In genomic region chr11:64224891-64225607, GRCh38 we compare ENCODE assay signal across 8 cellular contexts. TPM values are rescaled to one million over a fixed set of nuclear protein-coding genes. Genes with fewer than 3 reads are reported as not detected.
DNase-seq lines count a peak whose midpoint lies in the region; ATAC-seq and TF ChIP-seq lines count a peak whose summit lies in the region.

No MANE protein-coding gene starts in this region.

- peaks cover 34% of the 10 kb centered on the region for H3K79me2 ChIP-seq in PC-9 (ENCODE audit: low read depth)

- intact Hi-C loops in Caco-2 (cut with micrococcal nuclease; ENCODE audit: unreplicated experiment) (no loop called here), PC-9 (cut with micrococcal nuclease; ENCODE audit: unreplicated experiment) (no loop called here)

- H3K4me2 ChIP-seq in PC-9, result peak overlapping the region; percentile 99

- H3K36me3 Mint-ChIP-seq in Caco-2 (ENCODE audit: insufficient read depth, unreplicated experiment) (peaks cover 18% of the 10 kb centered on the region), endodermal cell (ENCODE audit: low read depth) (no peaks in the 10 kb centered on the region), osteocyte (ENCODE audit: unreplicated experiment) (no peaks in the 10 kb centered on the region)

- DNase-seq in Caco-2 (peak in 1 of 2 experiments; percentile 45), PC-9 (no peak), endodermal cell (peak; percentile 54), osteocyte (ENCODE audit: extremely low spot score, unreplicated experiment) (no peak), cerebellar cortex (ENCODE audit: low spot score) (no peak), NCI-H1930 (lab: John Stamatoyannopoulos, UW) (no peak), GM20000 (ENCODE audit: low spot score) (no peak)

- H3K27ac Mint-ChIP-seq in Caco-2 (ENCODE audit: unreplicated experiment), result peak overlapping the region; percentile 39
- H3K27ac Mint-ChIP-seq in endodermal cell, result peak overlapping the region; percentile 74
- H3K27ac Mint-ChIP-seq in osteocyte (ENCODE audit: unreplicated experiment), result peak overlapping the region; percentile 54

- WGBS in endodermal cell (ENCODE audit: insufficient coverage in 1 of 2, insufficient read length in 1 of 2), 2 experiments, result 84 to 86% methylated on average over 13 to 22 of the region's 22 CpGs

- H3K36me3 ChIP-seq in Caco-2 (ENCODE audit: control insufficient read depth, insufficient read depth, low read length), result no peaks in the 10 kb centered on the region; the same call in 1 of the 2 replicates
- no peaks in the 10 kb centered on the region for H3K36me3 ChIP-seq in PC-9 (ENCODE audit: low read depth)
- peaks cover 5% of the 10 kb centered on the region for H3K36me3 ChIP-seq in endodermal cell (ENCODE audit: control insufficient read depth, insufficient read depth, low read length)

- no peak for ATAC-seq in HG03039 (IDR thresholded peaks at IDR 0.05; ENCODE audit: unreplicated experiment)

- H3K4me1 ChIP-seq in Caco-2 (peaks cover 25% of the 10 kb centered on the region), PC-9 (replicated peaks; ENCODE audit: insufficient read depth) (peaks cover 27% of the 10 kb centered on the region), endodermal cell (ENCODE audit: control insufficient read depth, insufficient read depth, low read length) (peaks cover 4% of the 10 kb centered on the region)

- POLR2A ChIA-PET in Caco-2 (lab: Charles Lee), result interaction anchor here (0.6 to 1.3 kb wide), 2 partner anchors 17 to 39 kb away, joined by 3 to 7 read pairs; partner anchors contain the start of gene STIP1
- POLR2A ChIA-PET in PC-9 (lab: Charles Lee; ENCODE audit: unreplicated experiment), result no interaction called here

- H3K4me3 Mint-ChIP-seq in Caco-2 (ENCODE audit: unreplicated experiment) (peak overlapping the region; percentile 81), endodermal cell (peak overlapping the region; percentile 74), osteocyte (ENCODE audit: unreplicated experiment) (peak overlapping the region; percentile 81)

- peak overlapping the region; percentile 99 for H3K4me3 ChIP-seq in Caco-2 (ENCODE audit: low read depth, low read length)
- peak overlapping the region; percentile 98 for H3K4me3 ChIP-seq in PC-9
- peak overlapping the region; percentile 92 for H3K4me3 ChIP-seq in endodermal cell (ENCODE audit: low read length)

- H3K9ac ChIP-seq in endodermal cell (ENCODE audit: extremely low read depth, low read length, poor library complexity, severe bottlenecking), result peak overlapping the region; percentile 57

- H3K27me3 ChIP-seq in Caco-2 (replicated peaks; ENCODE audit: control insufficient read depth, insufficient read depth, low read length) (no peaks in the 10 kb centered on the region), PC-9 (ENCODE audit: insufficient read depth, low read depth) (no peaks in the 10 kb centered on the region), endodermal cell (ENCODE audit: control insufficient read depth, insufficient read depth, low read length, poor library complexity, severe bottlenecking) (no peaks in the 10 kb centered on the region)

- H3K9me3 Mint-ChIP-seq in Caco-2 (ENCODE audit: unreplicated experiment) (no peaks in the 10 kb centered on the region), endodermal cell (no peaks in the 10 kb centered on the region), osteocyte (ENCODE audit: unreplicated experiment) (no peaks in the 10 kb centered on the region)

- H3K4me1 Mint-ChIP-seq in Caco-2 (ENCODE audit: low read depth, unreplicated experiment), result no peaks in the 10 kb centered on the region
- peaks cover 11% of the 10 kb centered on the region for H3K4me1 Mint-ChIP-seq in endodermal cell
- H3K4me1 Mint-ChIP-seq in osteocyte (ENCODE audit: unreplicated experiment), result peaks cover 30% of the 10 kb centered on the region

- TF ChIP-seq CTCF in Caco-2 (IDR thresholded peaks at IDR 0.05; ENCODE audit: insufficient read depth in 1 of 2, low read depth in 1 of 2, low read length in 1 of 2, severe bottlenecking in 1 of 2, unreplicated experiment in 1 of 2) (no peak), PC-9 (conservative IDR thresholded peaks at IDR 0.05) (no peak), endodermal cell (conservative IDR thresholded peaks at IDR 0.05) (no peak), osteocyte (IDR thresholded peaks at IDR 0.05) (no peak), GM20000 (IDR thresholded peaks at IDR 0.05; ENCODE audit: extremely low read depth, missing control alignments) (no peak)

- BruUV-seq in Caco-2 (replicated peaks; lab: Mats Ljungman, UMichigan), result no TSS peak
- BruUV-seq in PC-9 (replicated peaks; lab: Mats Ljungman, UMichigan), result no TSS peak

- H3K27ac ChIP-seq in PC-9 (no peak overlapping the region), endodermal cell (ENCODE audit: low read depth, low read length) (no peak overlapping the region)

- H3K9me3 ChIP-seq in Caco-2 (no peaks in the 10 kb centered on the region), PC-9 (ENCODE audit: insufficient read depth, low read depth) (no peaks in the 10 kb centered on the region), endodermal cell (ENCODE audit: control insufficient read depth, low read length) (no peaks in the 10 kb centered on the region)

- peaks cover 30% of the 10 kb centered on the region for H3F3A ChIP-seq in PC-9 (ENCODE audit: insufficient read depth, low read depth)

- H4K20me1 ChIP-seq in PC-9 (ENCODE audit: insufficient read depth), result peaks cover 3% of the 10 kb centered on the region

- no peak overlapping the region for H2AFZ ChIP-seq in PC-9

- H3K27me3 Mint-ChIP-seq in Caco-2 (ENCODE audit: insufficient read depth, unreplicated experiment) (no peaks in the 10 kb centered on the region), endodermal cell (ENCODE audit: insufficient read depth) (no peaks in the 10 kb centered on the region), osteocyte (ENCODE audit: unreplicated experiment) (no peaks in the 10 kb centered on the region)

- no peaks in the 10 kb centered on the region for H3K9me2 ChIP-seq in PC-9 (ENCODE audit: insufficient read depth)

- CTCF ChIA-PET in Caco-2 (lab: Charles Lee), result no interaction called here
- CTCF ChIA-PET in PC-9 (lab: Charles Lee), result interaction anchor here (1.3 kb wide), 1 partner anchor 20 kb away, joined by 3 read pairs; no protein-coding TSS in a partner anchor

RNA-seq across cellular contexts. Expression of gene TRPT1, which starts 0.9 kb away (rescaled TPM):
- total RNA-seq in Caco-2 (2022) (32.1 and 36.8 TPM in 2 replicates), PC-9 (2021) (55.2 and 76.2 TPM in 2 replicates), endodermal cell (10 to 100 TPM; 45.6 to 60.4 TPM), osteocyte (39.2 and 39.7 TPM in 2 replicates)
- polyA plus RNA-seq in endodermal cell (2013, experiment 1 of 2), result 62.9 TPM
- polyA plus RNA-seq in endodermal cell (2013, experiment 2 of 2), result 57.2 TPM

RNA-seq across cellular contexts. Expression of gene NUDT22, which starts 1.0 kb away (rescaled TPM):
- 31.9 and 33.4 TPM in 2 replicates for total RNA-seq in Caco-2 (2022)
- total RNA-seq in PC-9 (2021), result 87.4 and 112 TPM in 2 replicates
- 10 to 100 TPM; 54.4 to 55.9 TPM for total RNA-seq in endodermal cell
- 25.3 TPM for polyA plus RNA-seq in endodermal cell (2013, experiment 1 of 2)
- 25.5 TPM for polyA plus RNA-seq in endodermal cell (2013, experiment 2 of 2)
- total RNA-seq in osteocyte, result 43.7 and 46.8 TPM in 2 replicates

RNA-seq across cellular contexts. Expression of gene DNAJC4, which starts 5.3 kb away (rescaled TPM):
- total RNA-seq in Caco-2 (2022) (22.3 and 22.9 TPM in 2 replicates), PC-9 (2021) (55.0 and 57.1 TPM in 2 replicates), endodermal cell (10 to 100 TPM; 20.3 to 22.9 TPM), osteocyte (46.5 and 49.9 TPM in 2 replicates)
- 47.3 TPM for polyA plus RNA-seq in endodermal cell (2013, experiment 1 of 2)
- 47.4 TPM for polyA plus RNA-seq in endodermal cell (2013, experiment 2 of 2)

RNA-seq across cellular contexts. Expression of gene VEGFB, which starts 9.3 kb away (rescaled TPM):
- total RNA-seq in Caco-2 (2022) (60.6 and 61.7 TPM in 2 replicates), PC-9 (2021) (110 and 129 TPM in 2 replicates), endodermal cell (10 to 100 TPM; 58.9 to 78.4 TPM), osteocyte (205 and 217 TPM in 2 replicates)
- 54.9 TPM for polyA plus RNA-seq in endodermal cell (2013, experiment 1 of 2)
- polyA plus RNA-seq in endodermal cell (2013, experiment 2 of 2), result 58.4 TPM

RNA-seq across cellular contexts. Expression of gene FKBP2, which starts 15.8 kb away (rescaled TPM):
- total RNA-seq in Caco-2 (2022) (70.2 and 76.8 TPM in 2 replicates), PC-9 (2021) (84.2 and 93.2 TPM in 2 replicates), endodermal cell (10 to 100 TPM; 44.6 to 53.7 TPM), osteocyte (52.9 and 54.7 TPM in 2 replicates)
- polyA plus RNA-seq in endodermal cell (2013, experiment 1 of 2), result 64.6 TPM
- 54.0 TPM for polyA plus RNA-seq in endodermal cell (2013, experiment 2 of 2)
